Comparison of ENCODE assay signal across 1 cellular context in the genomic region with DNA sequence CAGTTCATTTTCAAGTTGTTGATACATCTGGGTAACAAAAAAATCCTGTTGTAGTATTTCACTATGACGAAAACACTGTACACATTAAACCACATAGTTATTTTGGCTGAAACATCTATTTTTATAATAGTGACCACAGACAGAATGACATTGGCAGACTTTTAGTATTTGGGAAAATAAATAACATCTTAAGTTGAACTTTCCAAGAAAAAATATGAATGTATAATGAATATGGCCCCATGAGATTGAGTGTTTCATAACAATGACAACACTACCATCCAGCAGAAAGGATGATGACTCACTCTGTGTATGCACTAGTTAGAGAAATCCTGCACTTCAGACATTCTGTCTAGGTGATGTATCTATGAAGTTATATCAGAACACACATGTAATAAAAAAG.
TF ChIP-seq lines count a peak whose summit lies in the region.

No MANE protein-coding gene starts in this region.

TF ChIP-seq in SK-N-SH, 30 proteins besides CTCF, POLR2A, EP300 and RAD21 (continued from another document):
- TF ChIP-seq, protein P1, sequence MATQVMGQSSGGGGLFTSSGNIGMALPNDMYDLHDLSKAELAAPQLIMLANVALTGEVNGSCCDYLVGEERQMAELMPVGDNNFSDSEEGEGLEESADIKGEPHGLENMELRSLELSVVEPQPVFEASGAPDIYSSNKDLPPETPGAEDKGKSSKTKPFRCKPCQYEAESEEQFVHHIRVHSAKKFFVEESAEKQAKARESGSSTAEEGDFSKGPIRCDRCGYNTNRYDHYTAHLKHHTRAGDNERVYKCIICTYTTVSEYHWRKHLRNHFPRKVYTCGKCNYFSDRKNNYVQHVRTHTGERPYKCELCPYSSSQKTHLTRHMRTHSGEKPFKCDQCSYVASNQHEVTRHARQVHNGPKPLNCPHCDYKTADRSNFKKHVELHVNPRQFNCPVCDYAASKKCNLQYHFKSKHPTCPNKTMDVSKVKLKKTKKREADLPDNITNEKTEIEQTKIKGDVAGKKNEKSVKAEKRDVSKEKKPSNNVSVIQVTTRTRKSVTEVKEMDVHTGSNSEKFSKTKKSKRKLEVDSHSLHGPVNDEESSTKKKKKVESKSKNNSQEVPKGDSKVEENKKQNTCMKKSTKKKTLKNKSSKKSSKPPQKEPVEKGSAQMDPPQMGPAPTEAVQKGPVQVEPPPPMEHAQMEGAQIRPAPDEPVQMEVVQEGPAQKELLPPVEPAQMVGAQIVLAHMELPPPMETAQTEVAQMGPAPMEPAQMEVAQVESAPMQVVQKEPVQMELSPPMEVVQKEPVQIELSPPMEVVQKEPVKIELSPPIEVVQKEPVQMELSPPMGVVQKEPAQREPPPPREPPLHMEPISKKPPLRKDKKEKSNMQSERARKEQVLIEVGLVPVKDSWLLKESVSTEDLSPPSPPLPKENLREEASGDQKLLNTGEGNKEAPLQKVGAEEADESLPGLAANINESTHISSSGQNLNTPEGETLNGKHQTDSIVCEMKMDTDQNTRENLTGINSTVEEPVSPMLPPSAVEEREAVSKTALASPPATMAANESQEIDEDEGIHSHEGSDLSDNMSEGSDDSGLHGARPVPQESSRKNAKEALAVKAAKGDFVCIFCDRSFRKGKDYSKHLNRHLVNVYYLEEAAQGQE (IDR thresholded peaks at IDR 0.05; ENCODE audit: low read depth, low read length) = no peak
- no peak for TF ChIP-seq NFIC (IDR thresholded peaks at IDR 0.05; ENCODE audit: borderline replicate concordance)
- no peak for TF ChIP-seq FOXJ3 (CRISPR knock-in tag; IDR thresholded peaks at IDR 0.05)
- TF ChIP-seq MEF2A (IDR thresholded peaks at IDR 0.05; ENCODE audit: borderline replicate concordance, low read depth) = no peak; the same call in 1 of the 2 replicates
- TF ChIP-seq, protein P2, sequence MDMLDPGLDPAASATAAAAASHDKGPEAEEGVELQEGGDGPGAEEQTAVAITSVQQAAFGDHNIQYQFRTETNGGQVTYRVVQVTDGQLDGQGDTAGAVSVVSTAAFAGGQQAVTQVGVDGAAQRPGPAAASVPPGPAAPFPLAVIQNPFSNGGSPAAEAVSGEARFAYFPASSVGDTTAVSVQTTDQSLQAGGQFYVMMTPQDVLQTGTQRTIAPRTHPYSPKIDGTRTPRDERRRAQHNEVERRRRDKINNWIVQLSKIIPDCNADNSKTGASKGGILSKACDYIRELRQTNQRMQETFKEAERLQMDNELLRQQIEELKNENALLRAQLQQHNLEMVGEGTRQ (IDR thresholded peaks at IDR 0.05; ENCODE audit: borderline replicate concordance, low read depth, low read length) = no peak
- no peak for TF ChIP-seq RCOR1 (IDR thresholded peaks at IDR 0.05; ENCODE audit: low read length)
TF ChIP-seq in SK-N-SH: peak in this region for 8.
